In the genomic region with DNA sequence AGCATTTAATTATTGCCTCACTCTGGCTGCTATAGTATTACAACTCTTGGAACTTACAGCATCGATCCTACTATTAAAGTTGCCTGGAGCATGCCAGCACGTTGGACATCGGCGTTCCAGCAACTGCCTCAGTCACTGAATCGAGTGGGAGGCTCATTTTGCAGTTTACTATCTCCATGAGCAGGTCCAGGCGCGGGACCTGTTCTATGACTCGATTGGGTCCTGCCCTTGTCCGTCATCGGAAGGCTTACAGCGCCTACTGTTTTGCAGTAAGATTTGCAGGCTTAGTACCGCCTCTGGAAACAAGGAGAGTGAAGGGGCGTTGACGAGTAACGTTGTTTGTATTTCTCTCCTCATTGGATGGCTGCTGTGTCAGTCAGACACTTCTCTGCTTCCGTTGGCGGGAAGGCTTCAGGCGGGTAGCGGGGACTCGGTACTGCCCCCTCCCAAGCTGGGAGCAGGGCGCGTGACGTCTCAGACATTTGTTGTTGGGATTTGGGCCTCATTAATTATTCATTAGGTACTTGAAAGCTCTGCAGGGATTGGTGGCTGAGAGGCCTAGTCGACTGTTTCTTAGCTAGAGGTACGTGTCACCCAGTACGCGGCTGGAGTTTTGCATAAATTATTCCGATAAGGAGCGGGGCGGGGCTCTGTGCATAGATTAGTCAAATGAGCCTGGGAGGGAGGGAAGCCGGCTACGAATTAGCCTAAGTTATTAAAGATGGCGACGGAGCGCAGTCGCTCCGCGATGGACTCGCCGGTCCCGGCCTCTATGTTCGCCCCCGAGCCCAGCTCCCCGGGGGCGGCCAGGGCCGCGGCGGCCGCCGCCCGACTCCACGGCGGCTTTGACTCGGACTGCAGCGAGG, we compare ENCODE assay signal across 8 cellular contexts. TPM values are rescaled to one million over a fixed set of nuclear protein-coding genes. Genes with fewer than 3 reads are reported as not detected.
A peak's percentile ranks its signal among the peaks of the same experiment; 100 is the strongest.
DNase-seq lines count a peak whose midpoint lies in the region; ATAC-seq and TF ChIP-seq lines count a peak whose summit lies in the region.

A gene (plus strand): TSS at position 710 of the 866 bp plus-strand sequence. CDS start 12 bp downstream, at position 722.

- ATAC-seq in GM21723 (IDR thresholded peaks at IDR 0.05; ENCODE audit: unreplicated experiment) (peak; percentile 75), Panc1 (peak; percentile 89)
- ATAC-seq in activated T-cell treated with anti-CD3 and anti-CD28 coated beads, Interleukin-2, amount 50 U/mL, for 4 hours = peak; percentile 81 to 83

- H3K9me3 ChIP-seq in Panc1 (ENCODE audit: control insufficient read depth, insufficient read depth, low read depth, low read length) (no peaks in the 10 kb centered on the region), esophagus (ENCODE audit: control insufficient read depth in 2 of 2, insufficient read depth in 1 of 2, low read depth in 1 of 2, low read length in 1 of 2) (no peaks in the 10 kb centered on the region), mucosa of stomach (ENCODE audit: control insufficient read depth, low read length) (no peaks in the 10 kb centered on the region)

- peak within 1 kb of the TSS; percentile 87 for H3K27ac ChIP-seq in Panc1 (ENCODE audit: low read length)
- peak within 1 kb of the TSS; percentile 96 to 97 for H3K27ac ChIP-seq in esophagus (ENCODE audit: low read depth in 2 of 2, low read length in 1 of 2)

- WGBS in esophagus, 2 donors = 0% methylated on average over 55 of the region's 55 CpGs

- in situ Hi-C loops in Panc1 (cut with HindIII; ENCODE audit: low pct_unique_long_range_greater_than_20kb, low sequenced_read_pairs) = no loop called here

- H3K36me3 ChIP-seq in Panc1 (ENCODE audit: control insufficient read depth, insufficient read depth, low read length) (peaks cover 4% of the 10 kb centered on the region; the same call in 1 of the 2 replicates), esophagus (ENCODE audit: control insufficient read depth in 2 of 2, insufficient read depth in 2 of 2, low read length in 1 of 2) (peaks cover 0 to 3% of the 10 kb centered on the region in 2 donors), mucosa of stomach (ENCODE audit: control insufficient read depth, insufficient read depth, low read length) (no peaks in the 10 kb centered on the region)

- peak; percentile 100 for DNase-seq in DMS53 (lab: John Stamatoyannopoulos, UW)
- peak; percentile 100 for DNase-seq in KG1 (lab: John Stamatoyannopoulos, UW)
- peak; percentile 99 for DNase-seq in Panc1 (ENCODE audit: low read depth, low spot score)
- DNase-seq in activated T-cell treated with anti-CD3 and anti-CD28 coated beads, Interleukin-2, amount 50 U/mL, for 4 hours = peak; percentile 94
- DNase-seq in stimulated activated CD8-positive, alpha-beta memory T cell treated with anti-CD3 and anti-CD28 coated beads, Interleukin-7, amount 100 ng/mL, for 1 hour (ENCODE audit: low read depth in 2 of 2) = peak; percentile 87 to 89

- H3K4me1 Mint-ChIP-seq in activated T-cell treated with anti-CD3 and anti-CD28 coated beads, Interleukin-2, amount 50 U/mL, for 4 hours (ENCODE audit: low read depth) = peaks cover 57% of the 10 kb centered on the region

- H3K9ac ChIP-seq in mucosa of stomach (ENCODE audit: low read length) = peak within 1 kb of the TSS; percentile 78

- no peak for TF ChIP-seq CTCF in Panc1 (IDR thresholded peaks at IDR 0.05)

- no peaks in the 10 kb centered on the region for H3K27me3 ChIP-seq in Panc1 (ENCODE audit: control insufficient read depth, insufficient read depth, low read length)
- no peaks in the 10 kb centered on the region for H3K27me3 ChIP-seq in esophagus (ENCODE audit: control insufficient read depth in 1 of 2, insufficient read depth in 2 of 2, low read length in 2 of 2)
- no peaks in the 10 kb centered on the region for H3K27me3 ChIP-seq in mucosa of stomach (ENCODE audit: control insufficient read depth, insufficient read depth, low read length)

- intact Hi-C loops in Panc1 (cut with micrococcal nuclease; ENCODE audit: unreplicated experiment) = no loop called here

- POLR2A ChIA-PET in Panc1 (lab: Charles Lee) = interaction anchor here (0.7 kb wide), 2 partner anchors 94 to 116 kb away, joined by 3 read pairs; no protein-coding TSS in a partner anchor

- H3K36me3 Mint-ChIP-seq in activated T-cell treated with anti-CD3 and anti-CD28 coated beads, Interleukin-2, amount 50 U/mL, for 4 hours (ENCODE audit: insufficient read depth) = peaks cover 15% of the 10 kb centered on the region

- H3K9me3 Mint-ChIP-seq in activated T-cell treated with anti-CD3 and anti-CD28 coated beads, Interleukin-2, amount 50 U/mL, for 4 hours = no peaks in the 10 kb centered on the region

- peak within 1 kb of the TSS; percentile 92 for H3K4me3 Mint-ChIP-seq in activated T-cell treated with anti-CD3 and anti-CD28 coated beads, Interleukin-2, amount 50 U/mL, for 4 hours

- no TSS peak for BruUV-seq in Panc1 (replicated peaks; lab: Mats Ljungman, UMichigan)

- H3K4me1 ChIP-seq in Panc1 (ENCODE audit: control insufficient read depth, insufficient read depth, low read length) = peaks cover 13% of the 10 kb centered on the region
- H3K4me1 ChIP-seq in esophagus (ENCODE audit: control insufficient read depth in 2 of 2, insufficient read depth in 2 of 2, low read length in 1 of 2) = peaks cover 0 to 7% of the 10 kb centered on the region in 2 donors
- H3K4me1 ChIP-seq in mucosa of stomach (ENCODE audit: control insufficient read depth, insufficient read depth, low read length) = peaks cover 29% of the 10 kb centered on the region

- H3K4me3 ChIP-seq in Panc1 (ENCODE audit: low read depth in 2 of 2, low read length in 2 of 2) (peak within 1 kb of the TSS; percentile 69 to 86), esophagus (ENCODE audit: low read depth in 1 of 2, low read length in 2 of 2) (peak within 1 kb of the TSS; percentile 86 to 97), mucosa of stomach (ENCODE audit: low read length) (peak within 1 kb of the TSS; percentile 82)

- H3K27me3 Mint-ChIP-seq in activated T-cell treated with anti-CD3 and anti-CD28 coated beads, Interleukin-2, amount 50 U/mL, for 4 hours (ENCODE audit: low read depth) = no peaks in the 10 kb centered on the region

- CTCF ChIA-PET in Panc1 (lab: Charles Lee) = no interaction called here

RNA-seq across cellular contexts. Expression of the gene that starts here (rescaled TPM):
- 25.5 TPM for total RNA-seq in Panc1 (2021; ENCODE audit: unreplicated experiment)
- polyA plus RNA-seq in Panc1 (2012; ENCODE audit: insufficient read length) = 19.5 TPM
- 10 to 100 TPM; 69.9 to 80.4 (median 76.5) TPM for total RNA-seq in activated T-cell treated with anti-CD3 and anti-CD28 coated beads, Interleukin-2, amount 50 U/mL, for 4 hours
- polyA plus RNA-seq in esophagus = 10 to 100 TPM; 12.5 to 19.4 TPM

Comparison
In these comparisons a context has a peak if more than half of its experiments do, and no peak if none do; other contexts are left out.
1. Peak in every context shown above with its lines: DNase-seq, ATAC-seq, H3K4me3 ChIP-seq and H3K27ac ChIP-seq.